ENCODE assay signal across 16 cellular contexts in genomic region chr6:160378218-160378617, GRCh38. TPM values are rescaled to one million over a fixed set of nuclear protein-coding genes. Genes with fewer than 3 reads are reported as not detected.
"Had no signal": no experiment of that assay in that cellular context is flagged by ENCODE, and none has a peak within 500 bp of the region (broad histone marks: within the 10 kb centered on the region; RNA-seq: fewer than 3 reads in every experiment).

No MANE protein-coding gene starts in this region.

- H3K4me1 Mint-ChIP-seq: activated naive CD4-positive, alpha-beta T cell treated with anti-CD3 and anti-CD28 coated beads, Interleukin-2, amount 50 U/mL, for 24 hours; natural killer cell; stimulated activated memory B cell treated with anti-CD40 and anti-IgM and Interleukin-4, amounts not matched to agents 10 μg/mL and 1 μg/mL and 100 μg/mL, for 72 hours had no signal

- ATAC-seq: activated CD4-positive, CD25-positive, alpha-beta regulatory T cell treated with anti-CD3 and anti-CD28 coated beads, Interleukin-2, amount 50 U/mL, for 24 hours; natural killer cell; right cardiac atrium; stimulated activated memory B cell treated with anti-CD40 and anti-IgM and Interleukin-4, amounts not matched to agents 10 μg/mL and 1 μg/mL and 100 μg/mL, for 72 hours had no signal

- H3K4me3 Mint-ChIP-seq: activated naive CD4-positive, alpha-beta T cell treated with anti-CD3 and anti-CD28 coated beads, Interleukin-2, amount 50 U/mL, for 24 hours; natural killer cell; stimulated activated memory B cell treated with anti-CD40 and anti-IgM and Interleukin-4, amounts not matched to agents 10 μg/mL and 1 μg/mL and 100 μg/mL, for 72 hours; T-helper 2 cell treated with Interferon-gamma antibody and Interleukin-4, amounts not matched to agents 5 μg/mL and 100 μg/mL, for 36 hours had no signal

- H3K27me3 ChIP-seq: brain microvascular endothelial cell, hepatocyte had no signal

- H3K36me3 ChIP-seq: brain microvascular endothelial cell had no signal

- DNase-seq: activated CD4-positive, alpha-beta T cell treated with anti-CD3 and anti-CD28 coated beads, Interleukin-2, amount 50 U/mL, for 4 hours; activated effector memory CD4-positive, alpha-beta T cell treated with Interleukin-2 at 50 U/mL for 16 hours; activated T-cell treated with anti-CD3 and anti-CD28 coated beads, Interleukin-2, amount 50 U/mL, for 1 hour; amygdala; brain microvascular endothelial cell; dorsolateral prefrontal cortex; natural killer cell; posterior cingulate gyrus; right cardiac atrium; stimulated activated CD4-positive, alpha-beta T cell treated with anti-CD3 and anti-CD28 coated beads, Interleukin-1b, Interleukin-23, amount 100 ng/mL, for 48 hours had no signal

- H3K4me3 ChIP-seq: dorsolateral prefrontal cortex, hepatocyte, lung had no signal

- H3K27ac Mint-ChIP-seq: activated naive CD4-positive, alpha-beta T cell treated with anti-CD3 and anti-CD28 coated beads, Interleukin-2, amount 50 U/mL, for 24 hours; natural killer cell; stimulated activated memory B cell treated with anti-CD40 and anti-IgM and Interleukin-4, amounts not matched to agents 10 μg/mL and 1 μg/mL and 100 μg/mL, for 72 hours; T-helper 2 cell treated with Interferon-gamma antibody and Interleukin-4, amounts not matched to agents 5 μg/mL and 100 μg/mL, for 36 hours had no signal

- H3K27ac ChIP-seq: brain microvascular endothelial cell, dorsolateral prefrontal cortex, hepatocyte had no signal

- H3K36me3 Mint-ChIP-seq: stimulated activated memory B cell treated with anti-CD40 and anti-IgM and Interleukin-4, amounts not matched to agents 10 μg/mL and 1 μg/mL and 100 μg/mL, for 72 hours had no signal

RNA-seq across cellular contexts. Expression of gene SLC22A3, which starts 30.0 kb away (rescaled TPM):
- total RNA-seq: natural killer cell had no signal
